25 cellular contexts compared by ENCODE assay signal in the genomic region with DNA sequence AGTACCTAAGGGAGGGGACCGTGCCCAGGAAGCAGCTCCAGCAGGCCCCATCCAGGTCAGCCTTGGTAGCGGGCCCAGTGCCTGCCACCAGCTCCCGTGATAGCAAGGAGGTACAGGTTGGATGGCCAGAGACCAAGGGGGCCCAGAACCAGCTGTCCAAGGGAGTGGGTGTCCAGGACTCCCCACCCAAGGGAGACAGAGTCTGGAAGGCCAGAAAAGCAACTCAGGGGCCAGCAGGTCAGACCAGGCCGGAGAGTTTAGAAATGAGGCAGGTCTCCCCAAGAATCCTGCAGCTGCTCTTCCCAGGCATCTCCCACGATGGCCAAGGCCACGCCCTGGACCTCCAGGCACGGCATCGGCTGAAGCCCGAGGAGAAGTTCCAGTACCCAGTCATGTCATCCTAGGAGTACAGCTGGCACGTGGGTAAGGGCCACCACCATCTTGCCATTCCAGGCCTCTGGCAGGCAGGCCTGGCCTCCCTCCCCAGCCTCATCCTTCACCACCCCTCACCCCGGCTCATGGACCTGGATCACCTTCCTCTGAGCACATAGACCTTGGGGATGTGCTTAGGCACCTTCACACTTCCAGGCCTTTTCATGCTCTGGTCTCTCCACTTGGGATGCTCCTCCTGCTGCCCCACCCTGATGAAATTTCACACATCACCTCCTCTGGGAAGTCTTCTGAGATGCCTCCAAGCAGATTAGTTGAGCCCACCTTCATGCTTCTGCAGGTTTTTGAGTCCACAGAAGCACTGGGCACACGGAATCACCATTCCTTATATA. TPM values are rescaled to one million over a fixed set of nuclear protein-coding genes. Genes with fewer than 3 reads are reported as not detected.
"Had no signal": no experiment of that assay in that cellular context is flagged by ENCODE, and none has a peak within 500 bp of the region (broad histone marks: within the 10 kb centered on the region; RNA-seq: fewer than 3 reads in every experiment).

No MANE protein-coding gene starts in this region.

- ATAC-seq: activated CD4-positive, alpha-beta T cell treated with anti-CD3 and anti-CD28 coated beads for 36 hours; activated T-helper 17 cell treated with anti-CD3 and anti-CD28 coated beads, Interleukin-2, amount 50 U/mL, for 72 hours; T-cell had no signal

- H3K27ac ChIP-seq: VCaP had no signal

- DNase-seq: activated CD4-positive, alpha-beta memory T cell treated with anti-CD3 and anti-CD28 coated beads, Interleukin-2, amount 10 ng/mL, durations not matched to agents 7 days and 5 days; activated CD4-positive, alpha-beta T cell treated with anti-CD3 and anti-CD28 coated beads for 36 hours; activated CD4-positive, alpha-beta T cell treated with anti-CD3 and anti-CD28 coated beads, Interleukin-2, amount 50 U/mL, for 1 hour; activated gamma-delta T cell; activated naive CD4-positive, alpha-beta T cell treated with anti-CD3 and anti-CD28 coated beads for 36 hours; activated T-cell treated with anti-CD3 and anti-CD28 coated beads for 4 hours; activated T-cell treated with anti-CD3 and anti-CD28 coated beads, Interleukin-2, amount 50 U/mL, for 48 hours; amygdala; IMR-90; KG1; NCI-H1048; NCI-H146; NCI-H1930; NCI-H2171; NCI-H226; NCI-H510A treated with DMSO at 0.1 percent for 48 hours; SHP77; T-cell had no signal

RNA-seq across cellular contexts. Expression of gene DNASE1L3, which starts 30.5 kb away (rescaled TPM):
- total RNA-seq: activated CD4-positive, alpha-beta memory T cell treated with anti-CD3 and anti-CD28 coated beads, Interleukin-2, amount 10 ng/mL, durations not matched to agents 7 days and 5 days; activated CD4-positive, alpha-beta T cell treated with anti-CD3 and anti-CD28 coated beads for 36 hours; activated CD8-positive, alpha-beta memory T cell treated with anti-CD3 and anti-CD28 coated beads for 36 hours; activated naive CD4-positive, alpha-beta T cell treated with anti-CD3 and anti-CD28 coated beads for 36 hours; activated T-helper 17 cell treated with anti-CD3 and anti-CD28 coated beads, Interleukin-2, amount 50 U/mL, for 72 hours; astrocyte; IMR-90; LHCN-M2; M059J; T-helper 2 cell treated with Interferon-gamma antibody and Interleukin-4, amounts not matched to agents 100 ng/mL and 5 ng/mL, for 36 hours had no signal
- polyA plus RNA-seq: IMR-90 had no signal
